12 cellular contexts compared by ENCODE assay signal in the genomic region with DNA sequence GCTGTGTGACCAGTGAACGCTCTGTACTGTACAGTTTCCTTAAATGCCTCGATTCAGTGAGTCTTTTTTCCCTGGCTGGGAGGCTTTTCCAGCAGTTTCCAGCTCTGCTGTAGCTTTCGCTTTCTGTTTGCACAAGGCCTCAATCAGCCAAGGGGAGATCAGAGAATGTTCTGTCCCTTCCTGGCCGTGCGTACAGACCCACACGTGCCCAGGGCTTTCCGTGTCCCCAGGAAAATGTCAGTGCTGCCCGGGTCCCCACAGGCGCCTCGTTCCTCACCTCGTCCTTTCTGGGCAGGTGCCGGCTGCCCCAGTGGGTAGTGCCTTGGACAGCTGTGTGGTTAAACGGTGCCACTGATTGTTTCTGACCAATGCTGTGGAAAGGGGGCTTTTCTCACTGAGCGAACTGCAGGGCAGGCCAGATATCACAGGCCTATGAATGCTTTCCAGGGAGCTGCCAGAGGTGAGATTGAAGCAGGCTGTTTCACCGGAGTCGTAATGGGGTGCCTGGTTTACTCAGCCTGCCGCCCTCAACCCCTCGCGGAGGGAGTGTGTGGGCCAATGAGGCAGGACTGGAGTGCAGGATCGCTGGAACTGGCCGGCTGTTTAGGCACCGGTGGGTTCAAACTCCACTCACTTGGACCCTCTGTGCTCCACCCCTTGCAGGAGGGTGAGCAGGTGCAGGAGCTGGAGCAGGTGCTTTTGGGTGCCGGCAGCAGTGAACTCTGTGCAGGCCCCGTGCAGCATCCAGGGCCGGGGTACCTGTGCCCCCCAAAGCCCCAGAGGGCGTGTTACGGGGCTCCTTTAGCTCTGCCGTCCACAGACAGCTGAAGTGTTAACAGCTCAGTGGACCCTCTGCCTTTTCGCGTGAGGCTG. TPM values are rescaled to one million over a fixed set of nuclear protein-coding genes. Genes with fewer than 3 reads are reported as not detected.
DNase-seq lines count a peak whose midpoint lies in the region; ATAC-seq and TF ChIP-seq lines count a peak whose summit lies in the region.
"Had no signal": no experiment of that assay in that cellular context is flagged by ENCODE, and none has a peak within 500 bp of the region (broad histone marks: within the 10 kb centered on the region; RNA-seq: fewer than 3 reads in every experiment).

No MANE protein-coding gene starts in this region.

- H3K4me3 Mint-ChIP-seq in CD8-positive, alpha-beta memory T cell: peak overlapping the region in 1 of 7 donors; percentile 74
- H3K4me3 Mint-ChIP-seq: nephron had no signal

- ATAC-seq in omental fat pad (ENCODE audit: low FRiP score): peak; percentile 13
- ATAC-seq in HG03097 (IDR thresholded peaks at IDR 0.05; ENCODE audit: low FRiP score, unreplicated experiment): no peak
- ATAC-seq: esophagus mucosa had no signal

- H3K27me3 Mint-ChIP-seq in CD8-positive, alpha-beta memory T cell: peaks cover 10 to 19% of the 10 kb centered on the region in 2 donors

- POLR2A ChIA-PET in AG04450 (lab: Yijun Ruan, JAX): interaction anchor here (0.6 kb wide), 1 partner anchor 277 kb away, joined by 3 read pairs; no protein-coding TSS in a partner anchor
- POLR2A ChIA-PET in CD8-positive, alpha-beta memory T cell (lab: Charles Lee): no interaction called here

- TF ChIP-seq CTCF in AG04450 (IDR thresholded peaks at IDR 0.05; ENCODE audit: low read depth, low read length) (no peak), omental fat pad (IDR thresholded peaks at IDR 0.05) (no peak)

- peak overlapping the region; percentile 38 for H3K4me3 ChIP-seq in AG04450 (ENCODE audit: low read depth, low read length)
- H3K4me3 ChIP-seq in SJCRH30: no peak overlapping the region
- no peak overlapping the region for H3K4me3 ChIP-seq in CD8-positive, alpha-beta memory T cell (ENCODE audit: low read length)

- H3K27me3 ChIP-seq in AG04450 (ENCODE audit: control insufficient read depth, insufficient read depth, low read length) (no peaks in the 10 kb centered on the region), SJCRH30 (no peaks in the 10 kb centered on the region)
- no peaks in the 10 kb centered on the region for H3K27me3 ChIP-seq in CD8-positive, alpha-beta memory T cell (ENCODE audit: insufficient read depth, low read length, poor library complexity, severe bottlenecking)

- DNase-seq in AG04450 (ENCODE audit: low read depth, low spot score): no peak
- DNase-seq in ELR (ENCODE audit: low read depth): peak; percentile 22
- peak; percentile 37 for DNase-seq in ecto neural progenitor cell (ENCODE audit: low spot score)
- no peak for DNase-seq in omental fat pad (ENCODE audit: low spot score)
- DNase-seq in DMS153 (lab: John Stamatoyannopoulos, UW): no peak
- DNase-seq in SJCRH30: no peak
- no peak for DNase-seq in CD8-positive, alpha-beta memory T cell
- DNase-seq: NCI-H2171; stimulated activated CD8-positive, alpha-beta memory T cell treated with anti-CD3 and anti-CD28 coated beads, Interleukin-4, amount 100 ng/mL, for 48 hours had no signal

- peaks cover 7 to 21% (median 16%) of the 10 kb centered on the region in 3 donors for H3K4me1 Mint-ChIP-seq in CD8-positive, alpha-beta memory T cell
- H3K4me1 Mint-ChIP-seq: nephron had no signal

- peaks cover 0 to 16% (median 0%) of the 10 kb centered on the region in 3 donors for H3K36me3 Mint-ChIP-seq in CD8-positive, alpha-beta memory T cell

- H3K9me3 ChIP-seq in AG04450 (ENCODE audit: control insufficient read depth, insufficient read depth, low read length): peaks cover 34% of the 10 kb centered on the region
- H3K9me3 ChIP-seq in SJCRH30 (replicated peaks): no peaks in the 10 kb centered on the region; the same call in none of the 2 replicates
- H3K9me3 ChIP-seq in CD8-positive, alpha-beta memory T cell (ENCODE audit: low read length): no peaks in the 10 kb centered on the region

- H3K9me3 Mint-ChIP-seq in CD8-positive, alpha-beta memory T cell: no peaks in the 10 kb centered on the region

- H3K27ac ChIP-seq in AG04450 (ENCODE audit: low read depth, low read length) (peak overlapping the region; percentile 11), SJCRH30 (no peak overlapping the region)
- no peak overlapping the region for H3K27ac ChIP-seq in CD8-positive, alpha-beta memory T cell (ENCODE audit: low read depth, low read length)

- peak overlapping the region in 1 of 8 donors; percentile 54 for H3K27ac Mint-ChIP-seq in CD8-positive, alpha-beta memory T cell
- H3K27ac Mint-ChIP-seq: nephron had no signal

- H3K36me3 ChIP-seq in SJCRH30: peaks cover 22% of the 10 kb centered on the region
- peaks cover 4% of the 10 kb centered on the region for H3K36me3 ChIP-seq in CD8-positive, alpha-beta memory T cell (ENCODE audit: insufficient read depth, low read length)

- no peaks in the 10 kb centered on the region for H3K4me1 ChIP-seq in SJCRH30
- peaks cover under 1% of the 10 kb centered on the region for H3K4me1 ChIP-seq in CD8-positive, alpha-beta memory T cell (ENCODE audit: insufficient read depth, low read length)

- CTCF ChIA-PET in AG04450 (lab: Charles Lee): interaction anchor here (0.9 to 1.0 kb wide), 2 partner anchors 27 to 28 kb away, joined by 3 read pairs; no protein-coding TSS in a partner anchor
- CTCF ChIA-PET in CD8-positive, alpha-beta memory T cell (lab: Charles Lee): interaction anchor here (1.5 kb wide), 1 partner anchor 27 kb away, joined by 3 read pairs; no protein-coding TSS in a partner anchor

RNA-seq across cellular contexts. Expression of a gene that starts 44.4 kb away (rescaled TPM):
- polyA plus RNA-seq in AG04450 (2011; rRNA removed): 11.3 and 13.1 TPM in 2 replicates
- 11.8 and 22.6 TPM in 2 replicates for polyA minus RNA-seq in AG04450 (2011; rRNA and poly(A)+ RNA removed)
- 10 to 100 TPM in 2 of 4 donors, 1 to 10 TPM in 2; 5.7 to 22.8 (median 13.4) TPM for total RNA-seq in omental fat pad
- 24.1 and 33.5 TPM in 2 replicates for total RNA-seq in SJCRH30 (2014; rRNA removed; shearing (Covaris generic))
- 10 to 100 TPM; 11.4 to 13.5 TPM for total RNA-seq in CD8-positive, alpha-beta memory T cell
- polyA plus RNA-seq in CD8-positive, alpha-beta memory T cell: 4.1 TPM

Comparison
In these comparisons a context has a peak if more than half of its experiments do, and no peak if none do; other contexts are left out.
1. DNase-seq: peak in ELR (single experiment) and ecto neural progenitor cell (single experiment); none in AG04450 (single experiment), omental fat pad (single experiment), DMS153 (single experiment), SJCRH30 (0 of 2) and CD8-positive, alpha-beta memory T cell (0 of 5).